Comparison of ENCODE assay signal across 1 cellular context in genomic region chr1:95043141-95043980, GRCh38.
TF ChIP-seq lines count a peak whose summit lies in the region.

No MANE protein-coding gene starts in this region.

TF ChIP-seq in H1, 55 proteins besides CTCF, POLR2A, EP300 and RAD21:
- TF ChIP-seq YY1 (IDR thresholded peaks at IDR 0.05; ENCODE audit: low read depth, low read length) (peak; percentile 42; the same call in 1 of the 2 replicates), JUND (IDR thresholded peaks at IDR 0.05; ENCODE audit: low read length) (peak; percentile 42; the same call in 1 of the 2 replicates), SIN3A (conservative IDR thresholded peaks at IDR 0.05 in 1 of 2, IDR thresholded peaks at IDR 0.05 in 1 of 2; ENCODE audit: low read depth in 1 of 2, low read length in 2 of 2) (peak in 1 of 2 experiments; percentile 46; a peak in 1 of 4 replicates), KDM1A (IDR thresholded peaks at IDR 0.05; ENCODE audit: borderline replicate concordance, low read length) (no peak), RFX5 (IDR thresholded peaks at IDR 0.05; ENCODE audit: borderline replicate concordance, low read depth, low read length) (no peak), BACH1 (IDR thresholded peaks at IDR 0.05; ENCODE audit: low read length) (no peak)
